Comparison of ENCODE assay signal across 12 cellular contexts in genomic region chr6:90500458-90500857, GRCh38.
"Had no signal": no experiment of that assay in that cellular context is flagged by ENCODE, and none has a peak within 500 bp of the region (broad histone marks: within the 10 kb centered on the region; RNA-seq: fewer than 3 reads in every experiment).

No MANE protein-coding gene starts in this region.

- DNase-seq: activated CD4-positive, alpha-beta T cell treated with anti-CD3 and anti-CD28 coated beads, Interleukin-2, amount 50 U/mL, for 1 hour; activated naive CD8-positive, alpha-beta T cell treated with anti-CD3 and anti-CD28 coated beads for 36 hours; cerebellar nuclear complex; effector memory CD8-positive, alpha-beta T cell; hippocampal formation; left ventricle myocardium inferior; naive thymus-derived CD8-positive, alpha-beta T cell; stimulated activated CD4-positive, alpha-beta T cell treated with anti-CD3 and anti-CD28 coated beads, Interleukin-4, amount 100 ng/mL, for 24 hours; stimulated activated naive CD4-positive, alpha-beta T cell; tibial artery had no signal

- H3K27me3 ChIP-seq: neutrophil had no signal

- ATAC-seq: effector memory CD8-positive, alpha-beta T cell; naive thymus-derived CD8-positive, alpha-beta T cell had no signal

- H3K36me3 ChIP-seq: left ventricle myocardium inferior, neutrophil, tibial artery had no signal

- H3K4me3 ChIP-seq: left ventricle myocardium inferior, tibial artery had no signal

- H3K4me1 ChIP-seq: left ventricle myocardium inferior, parathyroid adenoma, tibial artery had no signal

- H3K27ac ChIP-seq: left ventricle myocardium inferior, neutrophil, parathyroid adenoma, tibial artery had no signal

- H3K9me3 ChIP-seq: left ventricle myocardium inferior, neutrophil, tibial artery had no signal
